ENCODE assay signal across 9 cellular contexts in genomic region chr9:128788445-128788844, GRCh38. TPM values are rescaled to one million over a fixed set of nuclear protein-coding genes. Genes with fewer than 3 reads are reported as not detected.
DNase-seq lines count a peak whose midpoint lies in the region; ATAC-seq and TF ChIP-seq lines count a peak whose summit lies in the region.
"Had no signal": no experiment of that assay in that cellular context is flagged by ENCODE, and none has a peak within 500 bp of the region (broad histone marks: within the 10 kb centered on the region; RNA-seq: fewer than 3 reads in every experiment).

No MANE protein-coding gene starts in this region.

- H3K36me3 ChIP-seq in spleen, result peaks cover 0 to 53% (median 32%) of the 10 kb centered on the region in 6 donors

- CTCF ChIA-PET in activated CD4-positive, alpha-beta memory T cell treated with anti-CD3 and anti-CD28 coated beads, Interleukin-2, amount 10 ng/mL, durations not matched to agents 7 days and 5 days (lab: Charles Lee), result interaction anchor here (1.2 to 2.2 kb wide), 3 partner anchors 17 to 30 kb away, joined by 4 to 15 read pairs (median 6); partner anchors contain the start of gene ENDOG

- H3K4me3 Mint-ChIP-seq in activated T-cell treated with anti-CD3 and anti-CD28 coated beads, Interleukin-2, amount 50 U/mL, for 24 hours, result peak overlapping the region; percentile 88
- H3K4me3 Mint-ChIP-seq in activated CD4-positive, alpha-beta memory T cell treated with anti-CD3 and anti-CD28 coated beads, Interleukin-2, amount 10 ng/mL, durations not matched to agents 7 days and 5 days, result peak overlapping the region; percentile 93
- H3K4me3 Mint-ChIP-seq in glutamatergic neuron (ENCODE audit: unreplicated experiment), result peak overlapping the region; percentile 59

- ATAC-seq in GM19324 (IDR thresholded peaks at IDR 0.05; ENCODE audit: low FRiP score, unreplicated experiment), result no peak

- intact Hi-C loops in spleen (cut with DNase I; ENCODE audit: low total_unique reads), result no loop called here

- H3K4me3 ChIP-seq in spleen, result peak overlapping the region in 5 of 8 donors; percentile 91 to 99 (median 97)

- WGBS in spleen, 5 donors, result 85 to 100% (median 90%) methylated on average over 1 of the region's 1 CpG

- peak overlapping the region; percentile 90 for H3K27ac Mint-ChIP-seq in activated T-cell treated with anti-CD3 and anti-CD28 coated beads, Interleukin-2, amount 50 U/mL, for 24 hours
- peak overlapping the region; percentile 81 for H3K27ac Mint-ChIP-seq in activated CD4-positive, alpha-beta memory T cell treated with anti-CD3 and anti-CD28 coated beads, Interleukin-2, amount 10 ng/mL, durations not matched to agents 7 days and 5 days
- no peak overlapping the region for H3K27ac Mint-ChIP-seq in glutamatergic neuron (ENCODE audit: unreplicated experiment)

- TF ChIP-seq CTCF in glutamatergic neuron (IDR thresholded peaks at IDR 0.05; ENCODE audit: partially characterized antibody, unreplicated experiment) (no peak), spleen (IDR thresholded peaks at IDR 0.05 in 8 of 11, conservative IDR thresholded peaks at IDR 0.05 in 3 of 11) (no peak)

- no peaks in the 10 kb centered on the region for H3K9me3 Mint-ChIP-seq in activated T-cell treated with anti-CD3 and anti-CD28 coated beads, Interleukin-2, amount 50 U/mL, for 24 hours
- H3K9me3 Mint-ChIP-seq in activated CD4-positive, alpha-beta memory T cell treated with anti-CD3 and anti-CD28 coated beads, Interleukin-2, amount 10 ng/mL, durations not matched to agents 7 days and 5 days, result no peaks in the 10 kb centered on the region
- no peaks in the 10 kb centered on the region for H3K9me3 Mint-ChIP-seq in glutamatergic neuron (ENCODE audit: unreplicated experiment)

- H3K4me1 Mint-ChIP-seq in activated T-cell treated with anti-CD3 and anti-CD28 coated beads, Interleukin-2, amount 50 U/mL, for 24 hours (ENCODE audit: low read depth), result peaks cover 27% of the 10 kb centered on the region
- H3K4me1 Mint-ChIP-seq in activated CD4-positive, alpha-beta memory T cell treated with anti-CD3 and anti-CD28 coated beads, Interleukin-2, amount 10 ng/mL, durations not matched to agents 7 days and 5 days, result peaks cover 17% of the 10 kb centered on the region
- peaks cover 1% of the 10 kb centered on the region for H3K4me1 Mint-ChIP-seq in glutamatergic neuron (ENCODE audit: low read depth, unreplicated experiment)

- no peaks in the 10 kb centered on the region for H3K9me3 ChIP-seq in spleen

- POLR2A ChIA-PET in activated CD4-positive, alpha-beta memory T cell treated with anti-CD3 and anti-CD28 coated beads, Interleukin-2, amount 10 ng/mL, durations not matched to agents 7 days and 5 days (lab: Charles Lee), result interaction anchor here (0.8 to 2.0 kb wide), 7 partner anchors 17 to 237 kb away, joined by 3 to 14 read pairs (median 4); partner anchors contain the start of genes ENDOG, SET, SPOUT1 and ZER1

- no peak for TF ChIP-seq POLR2A in spleen (IDR thresholded peaks at IDR 0.05)

- H3K27me3 Mint-ChIP-seq in activated T-cell treated with anti-CD3 and anti-CD28 coated beads, Interleukin-2, amount 50 U/mL, for 24 hours, result no peaks in the 10 kb centered on the region
- H3K27me3 Mint-ChIP-seq in activated CD4-positive, alpha-beta memory T cell treated with anti-CD3 and anti-CD28 coated beads, Interleukin-2, amount 10 ng/mL, durations not matched to agents 7 days and 5 days, result no peaks in the 10 kb centered on the region
- peaks cover 5% of the 10 kb centered on the region for H3K27me3 Mint-ChIP-seq in glutamatergic neuron (ENCODE audit: unreplicated experiment)

- DNase-seq in activated T-cell treated with anti-CD3 and anti-CD28 coated beads, Interleukin-2, amount 50 U/mL, for 24 hours, result no peak
- DNase-seq in activated T-cell treated with anti-CD3 and anti-CD28 coated beads for 4 hours, result no peak
- no peak for DNase-seq in activated CD4-positive, alpha-beta memory T cell treated with anti-CD3 and anti-CD28 coated beads, Interleukin-2, amount 10 ng/mL, durations not matched to agents 7 days and 5 days
- DNase-seq in glutamatergic neuron, result no peak
- DNase-seq in spleen, result no peak
- DNase-seq in mesenteric fat pad (ENCODE audit: low spot score), result no peak
- no peak for DNase-seq in NCI-H345 (lab: John Stamatoyannopoulos, UW)
- DNase-seq: NCI-H2171 treated with DMSO at 0.1 percent for 48 hours had no signal

- H3K27ac ChIP-seq in spleen, result peak overlapping the region in 4 of 8 donors; percentile 87 to 92 (median 92)

- H3K36me3 Mint-ChIP-seq in activated T-cell treated with anti-CD3 and anti-CD28 coated beads, Interleukin-2, amount 50 U/mL, for 24 hours (ENCODE audit: low read depth), result peaks cover 53% of the 10 kb centered on the region
- H3K36me3 Mint-ChIP-seq in activated CD4-positive, alpha-beta memory T cell treated with anti-CD3 and anti-CD28 coated beads, Interleukin-2, amount 10 ng/mL, durations not matched to agents 7 days and 5 days (ENCODE audit: low read depth), result peaks cover 18% of the 10 kb centered on the region
- no peaks in the 10 kb centered on the region for H3K36me3 Mint-ChIP-seq in glutamatergic neuron (ENCODE audit: unreplicated experiment)

- H3K4me1 ChIP-seq in spleen, result peaks cover 9 to 55% (median 26%) of the 10 kb centered on the region in 6 donors

- H3K27me3 ChIP-seq in spleen (replicated peaks in 1 of 7), result no peaks in the 10 kb centered on the region

RNA-seq across cellular contexts. Expression of gene TBC1D13, which starts 1.4 kb away (rescaled TPM):
- 10 to 100 TPM; 18.0 to 21.4 TPM for total RNA-seq in activated CD4-positive, alpha-beta memory T cell treated with anti-CD3 and anti-CD28 coated beads, Interleukin-2, amount 10 ng/mL, durations not matched to agents 7 days and 5 days
- total RNA-seq in glutamatergic neuron (ENCODE audit: unreplicated experiment), result 25.6 TPM
- total RNA-seq in spleen, result 10 to 100 TPM; 19.9 to 34.2 (median 27.7) TPM
- polyA plus RNA-seq in spleen, result 10 to 100 TPM; 10.8 to 19.6 (median 16.8) TPM
- total RNA-seq in mesenteric fat pad, result 28.3 TPM

RNA-seq across cellular contexts. Expression of gene ZER1, which starts 16.7 kb away (rescaled TPM):
- 10 to 100 TPM; 24.1 to 24.4 TPM for total RNA-seq in activated CD4-positive, alpha-beta memory T cell treated with anti-CD3 and anti-CD28 coated beads, Interleukin-2, amount 10 ng/mL, durations not matched to agents 7 days and 5 days
- 38.0 TPM for total RNA-seq in glutamatergic neuron (ENCODE audit: unreplicated experiment)
- 10 to 100 TPM; 27.8 to 65.5 (median 38.0) TPM for total RNA-seq in spleen
- 10 to 100 TPM; 10.5 to 17.1 (median 13.1) TPM for polyA plus RNA-seq in spleen
- 32.9 TPM for total RNA-seq in mesenteric fat pad

RNA-seq across cellular contexts. Expression of gene ENDOG, which starts 29.9 kb away (rescaled TPM):
- 10 to 100 TPM; 16.7 to 19.1 TPM for total RNA-seq in activated CD4-positive, alpha-beta memory T cell treated with anti-CD3 and anti-CD28 coated beads, Interleukin-2, amount 10 ng/mL, durations not matched to agents 7 days and 5 days
- 35.9 TPM for total RNA-seq in glutamatergic neuron (ENCODE audit: unreplicated experiment)
- total RNA-seq in spleen, result 10 to 100 TPM in 5 of 7 donors, 1 to 10 TPM in 2; 9.6 to 16.9 (median 12.9) TPM
- 10 to 100 TPM; 13.3 to 16.2 (median 15.4) TPM for polyA plus RNA-seq in spleen
- 18.3 TPM for total RNA-seq in mesenteric fat pad

RNA-seq across cellular contexts. Expression of gene SPOUT1, which starts 41.1 kb away (rescaled TPM):
- 10 to 100 TPM; 54.3 to 59.2 TPM for total RNA-seq in activated CD4-positive, alpha-beta memory T cell treated with anti-CD3 and anti-CD28 coated beads, Interleukin-2, amount 10 ng/mL, durations not matched to agents 7 days and 5 days
- total RNA-seq in glutamatergic neuron (ENCODE audit: unreplicated experiment), result 22.3 TPM
- 10 to 100 TPM; 34.9 to 54.3 (median 40.3) TPM for total RNA-seq in spleen
- 10 to 100 TPM; 31.9 to 53.5 (median 37.5) TPM for polyA plus RNA-seq in spleen
- total RNA-seq in mesenteric fat pad, result 35.0 TPM
